8 cellular contexts compared by ENCODE assay signal in the genomic region with DNA sequence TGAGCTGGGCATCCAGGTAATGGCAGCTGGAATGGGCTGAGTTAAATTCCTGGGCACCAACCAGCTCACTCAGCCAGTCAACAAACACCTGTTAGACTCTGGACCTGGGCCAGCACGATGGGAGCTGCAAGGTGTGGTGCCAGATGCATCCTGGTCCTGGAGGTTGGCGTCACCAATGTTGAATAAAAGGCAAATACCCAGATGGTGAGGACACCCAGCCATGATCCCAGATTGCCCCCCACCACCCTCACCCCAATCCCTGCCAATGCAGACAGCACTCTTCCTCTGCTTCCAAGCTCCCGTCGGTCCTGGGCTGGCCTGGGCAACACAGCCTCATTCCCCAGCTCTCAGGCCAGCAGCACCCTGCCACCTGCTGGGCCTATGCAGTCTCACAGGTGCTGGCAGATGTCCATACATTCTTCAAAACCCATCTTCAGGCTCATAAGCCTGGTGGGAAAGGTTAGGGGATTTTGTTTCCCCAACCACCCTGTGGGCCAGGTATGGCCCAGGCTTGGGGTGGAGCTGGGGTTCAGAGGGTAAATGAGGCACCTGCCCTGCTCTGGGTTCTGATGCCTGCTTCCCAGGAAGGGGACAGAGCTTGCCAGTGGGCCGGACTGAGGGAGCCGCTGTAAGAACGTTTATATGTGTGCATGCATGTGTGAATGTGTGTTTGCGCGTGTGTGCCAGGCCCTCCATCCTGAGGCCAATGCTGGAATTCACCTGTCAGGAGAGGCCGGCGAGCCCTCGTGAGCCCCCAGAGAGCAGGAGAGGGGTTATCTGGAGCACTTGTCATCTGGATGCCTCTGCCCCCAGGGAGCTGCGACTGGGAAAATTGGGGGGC. TPM values are rescaled to one million over a fixed set of nuclear protein-coding genes. Genes with fewer than 3 reads are reported as not detected.
A peak's percentile ranks its signal among the peaks of the same experiment; 100 is the strongest.
DNase-seq lines count a peak whose midpoint lies in the region; TF ChIP-seq lines count a peak whose summit lies in the region.
"Had no signal": no experiment of that assay in that cellular context is flagged by ENCODE, and none has a peak within 500 bp of the region (broad histone marks: within the 10 kb centered on the region; RNA-seq: fewer than 3 reads in every experiment).

No MANE protein-coding gene starts in this region.

- H3K9me2 ChIP-seq in Karpas-422 (replicated peaks; ENCODE audit: insufficient read depth, low read length) = no peaks in the 10 kb centered on the region

- H3K4me3 ChIP-seq in Karpas-422 (ENCODE audit: low read length) (no peak overlapping the region), tibial nerve (no peak overlapping the region)

- H3K79me2 ChIP-seq in Karpas-422 (ENCODE audit: low read length) = no peaks in the 10 kb centered on the region

- no peak overlapping the region for H3K4me2 ChIP-seq in Karpas-422 (ENCODE audit: low read depth, low read length, poor library complexity, severe bottlenecking)

- 0 out of 2 replicates have a peak, but pooled peaks cover 4% of the 10 kb centered on the region for H4K20me1 ChIP-seq in Karpas-422 (ENCODE audit: insufficient read depth, low read depth, low read length)

- H3K9me3 ChIP-seq in Karpas-422 (ENCODE audit: low read length) (no peaks in the 10 kb centered on the region), tibial nerve (no peaks in the 10 kb centered on the region)

- no peak overlapping the region for H3K9ac ChIP-seq in Karpas-422 (ENCODE audit: low read length)

- peak in 4 of 5 experiments; percentile 20 to 28 (median 22) for TF ChIP-seq CTCF in tibial nerve (IDR thresholded peaks at IDR 0.05)

- no peak overlapping the region for H2AFZ ChIP-seq in Karpas-422 (ENCODE audit: low read length)

- no peaks in the 10 kb centered on the region for H3K4me1 ChIP-seq in Karpas-422 (ENCODE audit: low read length)
- peaks cover 0 to 41% (median 7%) of the 10 kb centered on the region in 4 donors for H3K4me1 ChIP-seq in tibial nerve

- H3K27me3 ChIP-seq in Karpas-422 (ENCODE audit: low read length) = no peaks in the 10 kb centered on the region
- peaks cover 0 to 14% of the 10 kb centered on the region in 2 donors for H3K27me3 ChIP-seq in tibial nerve

- DNase-seq in EL (peak; percentile 60), Karpas-422 (peak; percentile 74), SK-N-DZ (ENCODE audit: low spot score) (peak; percentile 45), glomerular visceral epithelial cell (ENCODE audit: extremely low spot score) (peak; percentile 70), tibial nerve (ENCODE audit: low spot score in 2 of 2) (peak in 1 of 2 donors; percentile 35), inferior parietal cortex (ENCODE audit: extremely low spot score) (no peak), activated gamma-delta T cell (lab: John Stamatoyannopoulos, UW) (no peak)
- DNase-seq: activated B cell treated with CpG ODN at 0.5 μM for 24 hours had no signal

- WGBS in tibial nerve, 2 donors = 73 to 77% methylated on average over 13 of the region's 13 CpGs

- no peak for TF ChIP-seq POLR2A in tibial nerve (IDR thresholded peaks at IDR 0.05)

- no peak for TF ChIP-seq EP300 in tibial nerve (IDR thresholded peaks at IDR 0.05)

- H3K27ac ChIP-seq in Karpas-422 (ENCODE audit: low read length) (no peak overlapping the region), tibial nerve (no peak overlapping the region)

- no peaks in the 10 kb centered on the region for H3K36me3 ChIP-seq in Karpas-422 (ENCODE audit: insufficient read depth, low read length)
- peaks cover 0 to 36% (median 0%) of the 10 kb centered on the region in 3 donors for H3K36me3 ChIP-seq in tibial nerve

RNA-seq across cellular contexts. Expression of gene LGMN, which starts 58.0 kb away (rescaled TPM):
- total RNA-seq in Karpas-422 (2014; rRNA removed; shearing (Covaris generic); ENCODE audit: low replicate concordance) = not detected in 2 replicates
- 18.8 and 21.7 TPM in 2 replicates for polyA plus RNA-seq in SK-N-DZ (2014; cell fraction: cytosol; rRNA removed)
- polyA plus RNA-seq in SK-N-DZ (2014; cell fraction: nucleus; rRNA removed) = 11.6 and 12.8 TPM in 2 replicates
- total RNA-seq in tibial nerve = 10 to 100 TPM; 61.8 to 77.3 (median 72.6) TPM

Comparison
In these comparisons a context has a peak if more than half of its experiments do, and no peak if none do; other contexts are left out.
1. DNase-seq: peak in EL (single experiment), Karpas-422 (single experiment), SK-N-DZ (single experiment) and glomerular visceral epithelial cell (single experiment); none in inferior parietal cortex (single experiment) and activated gamma-delta T cell (single experiment).
2. RNA of gene LGMN, which starts 58.0 kb away (total RNA-seq): 61.8 to 77.3 TPM in tibial nerve; not detected in Karpas-422; every median in the first group is over 10 times any median in the second.